ENCODE assay signal across 8 cellular contexts in genomic region chr10:79102056-79102874, GRCh38. TPM values are rescaled to one million over a fixed set of nuclear protein-coding genes. Genes with fewer than 3 reads are reported as not detected.
DNase-seq lines count a peak whose midpoint lies in the region; ATAC-seq and TF ChIP-seq lines count a peak whose summit lies in the region.

No MANE protein-coding gene starts in this region.

- H3K27me3 ChIP-seq in lung (ENCODE audit: control insufficient read depth, insufficient read depth), result no peaks in the 10 kb centered on the region

- ATAC-seq in lung (ENCODE audit: insufficient read depth, low FRiP score) (no peak), GM19395 (IDR thresholded peaks at IDR 0.05; ENCODE audit: unreplicated experiment) (no peak)
- ATAC-seq in activated T-cell treated with anti-CD3 and anti-CD28 coated beads, Interleukin-2, amount 50 U/mL, for 72 hours (replicated peaks in 1 of 2), result no peak

- peak overlapping the region; percentile 78 for H3K27ac ChIP-seq in cingulate gyrus (ENCODE audit: low read depth, low read length)
- H3K27ac ChIP-seq in lung (ENCODE audit: low read depth in 1 of 2, low read length in 1 of 2), result peak overlapping the region; percentile 43 to 63

- H3K4me3 ChIP-seq in lung, result no peak overlapping the region

- H3K4me3 Mint-ChIP-seq in activated T-cell treated with anti-CD3 and anti-CD28 coated beads, Interleukin-2, amount 50 U/mL, for 72 hours, result no peak overlapping the region

- DNase-seq in NCI-H345 (lab: John Stamatoyannopoulos, UW), result peak; percentile 17
- DNase-seq in NCI-H345 treated with DMSO at 0.1 percent for 48 hours (lab: John Stamatoyannopoulos, UW; ENCODE audit: unreplicated experiment), result no peak
- DNase-seq in lung (ENCODE audit: low spot score), result no peak
- DNase-seq in ureter (ENCODE audit: low spot score), result peak; percentile 82
- no peak for DNase-seq in activated T-cell treated with anti-CD3 and anti-CD28 coated beads, Interleukin-2, amount 50 U/mL, for 72 hours
- no peak for DNase-seq in amniotic stem cell (lab: John Stamatoyannopoulos, UW)

- H3K9me3 ChIP-seq in lung (ENCODE audit: control insufficient read depth in 2 of 2, insufficient read depth in 1 of 2, low read length in 1 of 2), result no peaks in the 10 kb centered on the region

- WGBS in lung, 2 donors, result 35 to 38% methylated on average over 16 of the region's 16 CpGs

- no peaks in the 10 kb centered on the region for H3K36me3 Mint-ChIP-seq in activated T-cell treated with anti-CD3 and anti-CD28 coated beads, Interleukin-2, amount 50 U/mL, for 72 hours (ENCODE audit: insufficient read depth in 2 of 2)

- H3K27ac Mint-ChIP-seq in activated T-cell treated with anti-CD3 and anti-CD28 coated beads, Interleukin-2, amount 50 U/mL, for 72 hours, result no peak overlapping the region

- peaks cover 47 to 69% of the 10 kb centered on the region in 2 donors for H3K4me1 ChIP-seq in lung (ENCODE audit: control insufficient read depth in 2 of 2, insufficient read depth in 2 of 2, low read length in 2 of 2)

- H3K36me3 ChIP-seq in lung (ENCODE audit: control insufficient read depth in 2 of 2, insufficient read depth in 2 of 2, low read length in 2 of 2), result peaks cover 0 to 3% of the 10 kb centered on the region in 2 donors

- peaks cover 41% of the 10 kb centered on the region for H3K4me1 Mint-ChIP-seq in activated T-cell treated with anti-CD3 and anti-CD28 coated beads, Interleukin-2, amount 50 U/mL, for 72 hours (ENCODE audit: low read depth)

- no peaks in the 10 kb centered on the region for H3K9me3 Mint-ChIP-seq in activated T-cell treated with anti-CD3 and anti-CD28 coated beads, Interleukin-2, amount 50 U/mL, for 72 hours

- H3K27me3 Mint-ChIP-seq in activated T-cell treated with anti-CD3 and anti-CD28 coated beads, Interleukin-2, amount 50 U/mL, for 72 hours (ENCODE audit: low read depth), result no peaks in the 10 kb centered on the region

- TF ChIP-seq CTCF in lung (IDR thresholded peaks at IDR 0.05; ENCODE audit: control extremely low read depth, extremely low read depth), result no peak

RNA-seq across cellular contexts. Expression of gene ZMIZ1, which starts 33.5 kb away (rescaled TPM):
- total RNA-seq in lung, result 10 to 100 TPM; 43.7 to 80.2 TPM
- polyA plus RNA-seq in lung, result 10 to 100 TPM; 18.3 to 41.5 TPM
- total RNA-seq in ureter, result 107 TPM
- 10 to 100 TPM; 30.6 to 37.8 TPM for total RNA-seq in activated T-cell treated with anti-CD3 and anti-CD28 coated beads, Interleukin-2, amount 50 U/mL, for 72 hours

Comparison
In these comparisons a context has a peak if more than half of its experiments do, and no peak if none do; other contexts are left out.
1. DNase-seq: peak in NCI-H345 (single experiment) and ureter (single experiment); none in NCI-H345 treated with DMSO at 0.1 percent for 48 hours (single experiment), lung (single experiment), activated T-cell treated with anti-CD3 and anti-CD28 coated beads, Interleukin-2, amount 50 U/mL, for 72 hours (0 of 2) and amniotic stem cell (single experiment).